In genomic region chr11:102368472-102368871, GRCh38 we compare ENCODE assay signal across 12 cellular contexts. TPM values are rescaled to one million over a fixed set of nuclear protein-coding genes. Genes with fewer than 3 reads are reported as not detected.
DNase-seq lines count a peak whose midpoint lies in the region; ATAC-seq and TF ChIP-seq lines count a peak whose summit lies in the region.
"Had no signal": no experiment of that assay in that cellular context is flagged by ENCODE, and none has a peak within 500 bp of the region (broad histone marks: within the 10 kb centered on the region; RNA-seq: fewer than 3 reads in every experiment).

No MANE protein-coding gene starts in this region.

- H3K36me3 Mint-ChIP-seq in activated T-cell treated with anti-CD3 and anti-CD28 coated beads, Interleukin-2, amount 50 U/mL, for 4 hours (ENCODE audit: insufficient read depth), result peaks cover 40% of the 10 kb centered on the region
- H3K36me3 Mint-ChIP-seq in endodermal cell (ENCODE audit: low read depth) (peaks cover 57% of the 10 kb centered on the region), type B pancreatic cell (peaks cover 43% of the 10 kb centered on the region)

- no peak overlapping the region for H3K4me3 Mint-ChIP-seq in activated T-cell treated with anti-CD3 and anti-CD28 coated beads, Interleukin-2, amount 50 U/mL, for 4 hours
- no peak overlapping the region for H3K4me3 Mint-ChIP-seq in endodermal cell
- no peak overlapping the region for H3K4me3 Mint-ChIP-seq in type B pancreatic cell

- no peaks in the 10 kb centered on the region for H3K27me3 ChIP-seq in endodermal cell (ENCODE audit: control insufficient read depth, insufficient read depth, low read length, poor library complexity, severe bottlenecking)
- H3K27me3 ChIP-seq: sigmoid colon, SJSA1 had no signal

- no peak overlapping the region for H3K9ac ChIP-seq in endodermal cell (ENCODE audit: extremely low read depth, low read length, poor library complexity, severe bottlenecking)

- no peak overlapping the region for H3K4me3 ChIP-seq in endodermal cell (ENCODE audit: low read length)
- H3K4me3 ChIP-seq: sigmoid colon, SJSA1 had no signal

- H3K4me1 Mint-ChIP-seq in activated T-cell treated with anti-CD3 and anti-CD28 coated beads, Interleukin-2, amount 50 U/mL, for 4 hours (ENCODE audit: low read depth), result peaks cover 33% of the 10 kb centered on the region
- peaks cover 6% of the 10 kb centered on the region for H3K4me1 Mint-ChIP-seq in endodermal cell
- H3K4me1 Mint-ChIP-seq in type B pancreatic cell (ENCODE audit: unreplicated experiment), result no peaks in the 10 kb centered on the region

- WGBS in endodermal cell (ENCODE audit: insufficient coverage in 1 of 2, insufficient read length in 1 of 2), 2 experiments, result 95 to 100% methylated on average over 3 of the region's 3 CpGs

- H3K36me3 ChIP-seq in endodermal cell (ENCODE audit: control insufficient read depth, insufficient read depth, low read length), result peaks cover 53% of the 10 kb centered on the region

- H3K9me3 ChIP-seq in endodermal cell (ENCODE audit: control insufficient read depth, low read length), result peaks cover 12% of the 10 kb centered on the region
- H3K9me3 ChIP-seq: sigmoid colon, SJSA1 had no signal

- H3K27ac ChIP-seq in endodermal cell (ENCODE audit: low read depth, low read length), result no peak overlapping the region
- H3K27ac ChIP-seq: sigmoid colon, SJSA1 had no signal

- H3K27me3 Mint-ChIP-seq in activated T-cell treated with anti-CD3 and anti-CD28 coated beads, Interleukin-2, amount 50 U/mL, for 4 hours (ENCODE audit: low read depth), result peaks cover 2% of the 10 kb centered on the region
- H3K27me3 Mint-ChIP-seq in endodermal cell (ENCODE audit: insufficient read depth), result no peaks in the 10 kb centered on the region
- H3K27me3 Mint-ChIP-seq in type B pancreatic cell, result no peaks in the 10 kb centered on the region

- H3K27ac Mint-ChIP-seq in endodermal cell (no peak overlapping the region), type B pancreatic cell (no peak overlapping the region)

- no peaks in the 10 kb centered on the region for H3K9me3 Mint-ChIP-seq in activated T-cell treated with anti-CD3 and anti-CD28 coated beads, Interleukin-2, amount 50 U/mL, for 4 hours
- H3K9me3 Mint-ChIP-seq in endodermal cell (peaks cover 8% of the 10 kb centered on the region), type B pancreatic cell (no peaks in the 10 kb centered on the region)

- DNase-seq in activated T-cell treated with anti-CD3 and anti-CD28 coated beads, Interleukin-2, amount 50 U/mL, for 4 hours, result no peak
- DNase-seq in activated T-cell treated with anti-CD3 and anti-CD28 coated beads, Interleukin-2, amount 50 U/mL, for 1 hour, result no peak
- DNase-seq in stimulated activated naive CD8-positive, alpha-beta T cell treated with anti-CD3 and anti-CD28 coated beads, Interleukin-15, Interleukin-2, amounts not matched to agents 100 U/mL and 50 U/mL, for 24 hours, result no peak
- DNase-seq in endodermal cell (no peak), NOMO-1 treated with DMSO at 0.1 percent for 48 hours (lab: John Stamatoyannopoulos, UW; ENCODE audit: unreplicated experiment) (no peak), type B pancreatic cell (ENCODE audit: extremely low spot score, unreplicated experiment) (no peak)
- DNase-seq: activated gamma-delta T cell, sigmoid colon had no signal

- H3K4me1 ChIP-seq in endodermal cell (ENCODE audit: control insufficient read depth, insufficient read depth, low read length), result no peaks in the 10 kb centered on the region
- H3K4me1 ChIP-seq: SJSA1 had no signal

- no peak for TF ChIP-seq CTCF in endodermal cell (conservative IDR thresholded peaks at IDR 0.05)
- no peak for TF ChIP-seq CTCF in type B pancreatic cell (conservative IDR thresholded peaks at IDR 0.05)

- peak; percentile 80 to 82 for ATAC-seq in activated T-cell treated with anti-CD3 and anti-CD28 coated beads, Interleukin-2, amount 50 U/mL, for 4 hours
- ATAC-seq in HG02571 (IDR thresholded peaks at IDR 0.05; ENCODE audit: unreplicated experiment) (peak; percentile 100), HG03469 (IDR thresholded peaks at IDR 0.05; ENCODE audit: unreplicated experiment) (peak; percentile 100)
- ATAC-seq in stimulated activated naive CD8-positive, alpha-beta T cell treated with anti-CD3 and anti-CD28 coated beads, Interleukin-15, Interleukin-2, amounts not matched to agents 100 U/mL and 50 U/mL, for 24 hours, result peak; percentile 78
- ATAC-seq: esophagus mucosa had no signal

RNA-seq across cellular contexts. Expression of gene BIRC2, which starts 21.5 kb away (rescaled TPM):
- total RNA-seq in activated T-cell treated with anti-CD3 and anti-CD28 coated beads, Interleukin-2, amount 50 U/mL, for 4 hours, result 10 to 100 TPM; 25.0 to 31.9 (median 31.7) TPM
- 10 to 100 TPM; 45.4 to 55.3 TPM for total RNA-seq in endodermal cell
- polyA plus RNA-seq in endodermal cell (2013, experiment 1 of 2), result 50.3 TPM
- 37.7 TPM for polyA plus RNA-seq in endodermal cell (2013, experiment 2 of 2)
- 43.4 and 46.9 TPM in 2 replicates for total RNA-seq in type B pancreatic cell (ENCODE audit: low replicate concordance)

RNA-seq across cellular contexts. Expression of gene BIRC3, which starts 51.2 kb away (rescaled TPM):
- total RNA-seq in activated T-cell treated with anti-CD3 and anti-CD28 coated beads, Interleukin-2, amount 50 U/mL, for 4 hours, result 100 to 1,000 TPM in 1 of 3 donors, 10 to 100 TPM in 2; 77.2 to 105 (median 92.4) TPM
- under 1 TPM; 0.04 to 0.07 TPM for total RNA-seq in endodermal cell
- 0.18 TPM for polyA plus RNA-seq in endodermal cell (2013, experiment 1 of 2)
- polyA plus RNA-seq in endodermal cell (2013, experiment 2 of 2), result 0.41 TPM
- 2.3 and 2.8 TPM in 2 replicates for total RNA-seq in type B pancreatic cell (ENCODE audit: low replicate concordance)

Comparison
In these comparisons a context has a peak if more than half of its experiments do, and no peak if none do; other contexts are left out.
1. RNA of gene BIRC3, which starts 51.2 kb away (total RNA-seq): 77.2 to 105 TPM in activated T-cell treated with anti-CD3 and anti-CD28 coated beads, Interleukin-2, amount 50 U/mL, for 4 hours; 2.3 to 2.8 TPM in type B pancreatic cell and 0.04 to 0.07 TPM in endodermal cell; every median in the first group is over 10 times any median in the second.
2. Peak in every context shown above with its lines, with median percentiles within 50 percentile points of each other: ATAC-seq.